In genomic region chr11:65887026-65887722, GRCh38 we compare ENCODE assay signal across 8 cellular contexts. TPM values are rescaled to one million over a fixed set of nuclear protein-coding genes. Genes with fewer than 3 reads are reported as not detected.
DNase-seq lines count a peak whose midpoint lies in the region; ATAC-seq and TF ChIP-seq lines count a peak whose summit lies in the region.

No MANE protein-coding gene starts in this region.

- POLR2A ChIA-PET in HCT116 (lab: Charles Lee) (interaction anchor here (1.4 to 8.5 kb wide), 4 partner anchors 13 to 29 kb away, joined by 3 to 124 read pairs (median 45); partner anchors contain the start of genes CFL1, FOSL1 and MUS81), activated B cell treated with CpG ODN at 0.5 μM for 24 hours (lab: Charles Lee) (interaction anchor here (0.6 to 11.8 kb wide), 10 partner anchors 8 to 360 kb away, joined by 3 to 340 read pairs (median 6); partner anchors contain the start of genes C11orf68, CFL1, DRAP1 and KAT5)

- peak overlapping the region; percentile 98 for H3K4me2 ChIP-seq in HCT116 (ENCODE audit: low read length)
- H3K4me2 ChIP-seq in skeletal muscle satellite cell (ENCODE audit: low read length), result peak overlapping the region; percentile 89

- H3K36me3 ChIP-seq in HCT116 (ENCODE audit: control insufficient read depth in 1 of 2, insufficient read depth in 2 of 2, low read length in 2 of 2) (peaks cover 14 to 49% of the 10 kb centered on the region in 2 experiments), gastroesophageal sphincter (peaks cover 0 to 43% of the 10 kb centered on the region in 2 donors), skeletal muscle satellite cell (ENCODE audit: insufficient read depth, low read length) (peaks cover 51% of the 10 kb centered on the region)

- peak overlapping the region; percentile 97 for H3K27ac ChIP-seq in HCT116 (ENCODE audit: low read depth, low read length)
- peak overlapping the region in 3 of 4 donors; percentile 92 to 99 (median 98) for H3K27ac ChIP-seq in gastroesophageal sphincter

- peak overlapping the region; percentile 95 for H3K27ac Mint-ChIP-seq in activated B cell treated with CpG ODN at 0.5 μM for 24 hours

- H3K4me1 ChIP-seq in HCT116 (ENCODE audit: control insufficient read depth in 1 of 2, insufficient read depth in 2 of 2, low read length in 2 of 2) (peaks cover 18 to 62% of the 10 kb centered on the region in 2 experiments), gastroesophageal sphincter (peaks cover 0 to 67% (median 29%) of the 10 kb centered on the region in 3 donors), skeletal muscle satellite cell (ENCODE audit: control insufficient read depth, insufficient read depth, low read length) (peaks cover 50% of the 10 kb centered on the region)

- CTCF ChIA-PET in HCT116 (lab: Charles Lee), result interaction anchor here (1.1 to 6.5 kb wide), 8 partner anchors 13 to 182 kb away, joined by 3 to 82 read pairs (median 6); partner anchors contain the start of genes CFL1, KAT5 and MUS81
- CTCF ChIA-PET in activated B cell treated with CpG ODN at 0.5 μM for 24 hours (lab: Charles Lee), result interaction anchor here (1.5 to 4.2 kb wide), 5 partner anchors 13 to 175 kb away, joined by 4 to 63 read pairs (median 25); partner anchors contain the start of genes CFL1, KAT5 and MUS81

- no peak for ATAC-seq in HCT116
- ATAC-seq in activated B cell treated with CpG ODN at 0.5 μM for 24 hours (ENCODE audit: low read depth), result no peak
- ATAC-seq in gastroesophageal sphincter, result no peak
- no peak for ATAC-seq in activated CD4-positive, CD25-positive, alpha-beta regulatory T cell treated with anti-CD3 and anti-CD28 coated beads, Interleukin-2, amount 50 U/mL, for 24 hours

- H3K9me3 ChIP-seq in HCT116 (ENCODE audit: control insufficient read depth in 1 of 2, insufficient read depth in 1 of 2, low read depth in 1 of 2, low read length in 2 of 2) (no peaks in the 10 kb centered on the region), gastroesophageal sphincter (no peaks in the 10 kb centered on the region), skeletal muscle satellite cell (replicated peaks; ENCODE audit: low read length) (no peaks in the 10 kb centered on the region)

- intact Hi-C loops in HCT116 (cut with micrococcal nuclease) (no loop called here), activated B cell treated with CpG ODN at 0.5 μM for 24 hours (cut with micrococcal nuclease) (loop anchor here (10.0 kb wide), 1 partner anchor 248 kb away; no protein-coding TSS in a partner anchor)

- no peak for TF ChIP-seq RAD21 in HCT116 (IDR thresholded peaks at IDR 0.05; ENCODE audit: low read depth)

- H2AFZ ChIP-seq in HCT116 (ENCODE audit: low read depth, low read length, poor library complexity, severe bottlenecking), result no peak overlapping the region

- H3K27me3 ChIP-seq in HCT116 (ENCODE audit: insufficient read depth, low read length) (no peaks in the 10 kb centered on the region), gastroesophageal sphincter (no peaks in the 10 kb centered on the region), skeletal muscle satellite cell (ENCODE audit: control insufficient read depth, insufficient read depth, low read length) (no peaks in the 10 kb centered on the region)

- peaks cover 48% of the 10 kb centered on the region for H3K79me2 ChIP-seq in HCT116 (ENCODE audit: insufficient read depth, low read length)

- peak overlapping the region; percentile 98 for H3K4me3 Mint-ChIP-seq in activated B cell treated with CpG ODN at 0.5 μM for 24 hours

- BruUV-seq in HCT116 (replicated peaks; lab: Mats Ljungman, UMichigan), result no TSS peak

- no peaks in the 10 kb centered on the region for H3K9me3 Mint-ChIP-seq in activated B cell treated with CpG ODN at 0.5 μM for 24 hours

- no peak for TF ChIP-seq EP300 in gastroesophageal sphincter (IDR thresholded peaks at IDR 0.05)

- TF ChIP-seq POLR2A in HCT116 (IDR thresholded peaks at IDR 0.05; ENCODE audit: borderline replicate concordance, extremely low read depth, insufficient read depth, insufficient read length) (no peak), gastroesophageal sphincter (IDR thresholded peaks at IDR 0.05) (no peak)

- H3K9me2 ChIP-seq in HCT116 (ENCODE audit: insufficient read depth), result no peaks in the 10 kb centered on the region

- peaks cover 47% of the 10 kb centered on the region for H3K36me3 Mint-ChIP-seq in activated B cell treated with CpG ODN at 0.5 μM for 24 hours (ENCODE audit: low read depth)

- no peaks in the 10 kb centered on the region for H3K27me3 Mint-ChIP-seq in activated B cell treated with CpG ODN at 0.5 μM for 24 hours

- H3K9ac ChIP-seq in HCT116 (ENCODE audit: low read length) (peak overlapping the region; percentile 87), skeletal muscle satellite cell (ENCODE audit: low read depth, low read length) (peak overlapping the region; percentile 81)

- 30 to 67% methylated on average over 3 to 7 of the region's 13 CpGs for WGBS in gastroesophageal sphincter (ENCODE audit: low coverage in 1 of 2), 2 donors

- H3K4me3 ChIP-seq in HCT116 (replicated peaks in 1 of 2; ENCODE audit: low read depth in 1 of 2, low read length in 2 of 2) (peak overlapping the region; percentile 90 to 92), gastroesophageal sphincter (peak overlapping the region in 1 of 2 donors; percentile 76), skeletal muscle satellite cell (ENCODE audit: low read length) (peak overlapping the region; percentile 95)

- RAD21 ChIA-PET in HCT116 (lab: Charles Lee; ENCODE audit: low non-redundant PET in 1 of 2, low total read pairs in 2 of 2, uncharacterized antibody in 2 of 2, unreplicated experiment in 2 of 2), result interaction anchor here in 1 of 2 experiments (3.0 kb wide), 1 partner anchor 29 kb away, joined by 10 read pairs; no protein-coding TSS in a partner anchor

- TF ChIP-seq CTCF in HCT116 (IDR thresholded peaks at IDR 0.05 in 2 of 3, conservative IDR thresholded peaks at IDR 0.05 in 1 of 3; ENCODE audit: borderline replicate concordance in 1 of 3, insufficient read depth in 1 of 3, low read depth in 2 of 3, low read length in 2 of 3) (no peak), activated B cell treated with CpG ODN at 0.5 μM for 24 hours (IDR thresholded peaks at IDR 0.05) (no peak), gastroesophageal sphincter (IDR thresholded peaks at IDR 0.05) (no peak)

- no peak for DNase-seq in HCT116 (ENCODE audit: low read depth, low spot score)
- no peak for DNase-seq in activated B cell treated with CpG ODN at 0.5 μM for 24 hours
- no peak for DNase-seq in activated CD4-positive, CD25-positive, alpha-beta regulatory T cell (lab: John Stamatoyannopoulos, UW)
- no peak for DNase-seq in KBM-7
- DNase-seq in dedifferentiated amniotic fluid mesenchymal stem cell (ENCODE audit: extremely low spot score), result no peak

- in situ Hi-C loops in KBM-7 (cut with MboI; ENCODE audit: low pct_unique_long_range_greater_than_20kb, low sequenced_read_pairs), result no loop called here

- no peaks in the 10 kb centered on the region for H4K20me1 ChIP-seq in HCT116 (ENCODE audit: insufficient read depth)

- H3K4me1 Mint-ChIP-seq in activated B cell treated with CpG ODN at 0.5 μM for 24 hours, result peaks cover 59% of the 10 kb centered on the region

TF ChIP-seq in HCT116, 20 proteins besides CTCF, POLR2A, EP300 and RAD21 (continues in another document):
- no peak for TF ChIP-seq ATF3 (IDR thresholded peaks at IDR 0.05)
- no peak for TF ChIP-seq MAX (IDR thresholded peaks at IDR 0.05)
- no peak for TF ChIP-seq EGR1 (IDR thresholded peaks at IDR 0.05; ENCODE audit: low read depth)
- TF ChIP-seq ZNF274 (IDR thresholded peaks at IDR 0.05; ENCODE audit: low read depth, low read length), result no peak
- no peak for TF ChIP-seq YY1 (IDR thresholded peaks at IDR 0.05; ENCODE audit: extremely low read depth, insufficient replicate concordance, low read depth, low read length)
- TF ChIP-seq SRF (IDR thresholded peaks at IDR 0.05; ENCODE audit: low read depth), result no peak
- no peak for TF ChIP-seq SIN3A (IDR thresholded peaks at IDR 0.05; ENCODE audit: low read depth)
- no peak for TF ChIP-seq CEBPB (IDR thresholded peaks at IDR 0.05; ENCODE audit: low read depth)
- no peak for TF ChIP-seq EZH2 (IDR thresholded peaks at IDR 0.05)
- TF ChIP-seq SP1 (IDR thresholded peaks at IDR 0.05; ENCODE audit: low read depth), result no peak
- no peak for TF ChIP-seq FOSL1 (IDR thresholded peaks at IDR 0.05; ENCODE audit: low read depth)
- TF ChIP-seq TCF7L2 (IDR thresholded peaks at IDR 0.05; ENCODE audit: borderline replicate concordance, extremely low read depth, insufficient read depth, insufficient read length), result no peak

RNA-seq across cellular contexts. Expression of gene FIBP, which starts 1.1 kb away (rescaled TPM):
- total RNA-seq in HCT116 (2021; ENCODE audit: unreplicated experiment), result 96.0 TPM
- 124 and 137 TPM in 2 replicates for polyA plus RNA-seq in HCT116 (2012)
- 74.5 and 76.5 TPM in 2 replicates for total RNA-seq in activated B cell treated with CpG ODN at 0.5 μM for 24 hours
- total RNA-seq in gastroesophageal sphincter, result 10 to 100 TPM; 35.2 to 62.3 (median 54.6) TPM
- 173 and 237 TPM in 2 replicates for total RNA-seq in skeletal muscle satellite cell (2012; rRNA removed)

RNA-seq across cellular contexts. Expression of gene CCDC85B, which starts 3.3 kb away (rescaled TPM):
- 84.3 TPM for total RNA-seq in HCT116 (2021; ENCODE audit: unreplicated experiment)
- polyA plus RNA-seq in HCT116 (2012), result 87.5 and 88.5 TPM in 2 replicates
- 21.6 and 23.4 TPM in 2 replicates for total RNA-seq in activated B cell treated with CpG ODN at 0.5 μM for 24 hours
- total RNA-seq in gastroesophageal sphincter, result 100 to 1,000 TPM in 1 of 4 donors, 10 to 100 TPM in 3; 68.7 to 111 (median 77.7) TPM
- 48.1 and 61.1 TPM in 2 replicates for total RNA-seq in skeletal muscle satellite cell (2012; rRNA removed)

RNA-seq across cellular contexts. Expression of gene CTSW, which starts 7.5 kb away (rescaled TPM):
- total RNA-seq in HCT116 (2021; ENCODE audit: unreplicated experiment) (not detected), activated B cell treated with CpG ODN at 0.5 μM for 24 hours (0.59 and 0.93 TPM in 2 replicates), gastroesophageal sphincter (1 to 10 TPM in 1 of 4 donors, under 1 TPM in 2, not detected in 1; 0.52 to 3.6 (median 0.94) TPM)
- polyA plus RNA-seq in HCT116 (2012), result 0.25 and 0.44 TPM in 2 replicates
- total RNA-seq in skeletal muscle satellite cell (2012; rRNA removed), result 0.25 and 0.44 TPM in 2 replicates

RNA-seq across cellular contexts. Expression of gene FOSL1, which starts 13.0 kb away (rescaled TPM):
- total RNA-seq in HCT116 (2021; ENCODE audit: unreplicated experiment), result 125 TPM
- polyA plus RNA-seq in HCT116 (2012), result 243 and 251 TPM in 2 replicates
- total RNA-seq in activated B cell treated with CpG ODN at 0.5 μM for 24 hours, result 1.0 and 1.4 TPM in 2 replicates
- 10 to 100 TPM in 1 of 4 donors, 1 to 10 TPM in 3; 1.4 to 24.9 (median 4.1) TPM for total RNA-seq in gastroesophageal sphincter
- 65.9 and 97.2 TPM in 2 replicates for total RNA-seq in skeletal muscle satellite cell (2012; rRNA removed)

RNA-seq across cellular contexts. Expression of gene EFEMP2, which starts 14.6 kb away (rescaled TPM):
- total RNA-seq in HCT116 (2021; ENCODE audit: unreplicated experiment), result 8.4 TPM
- polyA plus RNA-seq in HCT116 (2012), result 6.1 and 6.9 TPM in 2 replicates
- 3.8 and 6.3 TPM in 2 replicates for total RNA-seq in activated B cell treated with CpG ODN at 0.5 μM for 24 hours
- total RNA-seq in gastroesophageal sphincter, result 10 to 100 TPM; 55.6 to 92.8 (median 81.2) TPM
- total RNA-seq in skeletal muscle satellite cell (2012; rRNA removed), result 40.1 and 69.7 TPM in 2 replicates
